Comparison of ENCODE assay signal across 22 cellular contexts in genomic region chr16:85794696-85795095, GRCh38. TPM values are rescaled to one million over a fixed set of nuclear protein-coding genes. Genes with fewer than 3 reads are reported as not detected.
"Had no signal": no experiment of that assay in that cellular context is flagged by ENCODE, and none has a peak within 500 bp of the region (broad histone marks: within the 10 kb centered on the region; RNA-seq: fewer than 3 reads in every experiment).

No MANE protein-coding gene starts in this region.

- H3K4me3 Mint-ChIP-seq: memory B cell; mesothelial cell of epicardium; natural killer cell treated with Interleukin-12 subunit alpha and Interleukin-12 subunit beta and Interleukin-15 and Interleukin-18, amount 100 ng/mL, for 72 hours had no signal

- H3K9me3 Mint-ChIP-seq: natural killer cell treated with Interleukin-12 subunit alpha and Interleukin-12 subunit beta and Interleukin-15 and Interleukin-18, amount 100 ng/mL, for 72 hours had no signal

- H3K4me3 ChIP-seq: coronary artery, hepatocyte, lower lobe of right lung, psoas muscle, spleen, tibial artery, upper lobe of right lung, vagina had no signal

- H3K27me3 Mint-ChIP-seq: memory B cell; natural killer cell treated with Interleukin-12 subunit alpha and Interleukin-12 subunit beta and Interleukin-15 and Interleukin-18, amount 100 ng/mL, for 72 hours had no signal

- H3K9me3 ChIP-seq: lower lobe of right lung, psoas muscle, tibial artery, upper lobe of right lung, vagina had no signal

- H3K27ac Mint-ChIP-seq: memory B cell; mesothelial cell of epicardium; natural killer cell treated with Interleukin-12 subunit alpha and Interleukin-12 subunit beta and Interleukin-15 and Interleukin-18, amount 100 ng/mL, for 72 hours had no signal

- H3K36me3 ChIP-seq: vagina had no signal

- DNase-seq: effector CD4-positive, alpha-beta T cell; foreskin melanocyte; kidney glomerular epithelial cell; lower lobe of right lung; psoas muscle; retina; spleen; stimulated activated CD4-positive, alpha-beta T cell treated with anti-CD3 and anti-CD28 coated beads, Interleukin-15, amount 100 ng/mL, for 24 hours; stimulated activated CD4-positive, alpha-beta T cell treated with anti-CD3 and anti-CD28 coated beads, Interleukin-1b, Interleukin-23, amount 100 ng/mL, for 48 hours; stimulated activated CD4-positive, alpha-beta T cell treated with anti-CD3 and anti-CD28 coated beads, Interleukin-4, amount 100 ng/mL, for 24 hours; stimulated activated naive CD4-positive, alpha-beta T cell; tibial artery; upper lobe of right lung had no signal

- H3K27me3 ChIP-seq: hepatocyte, spleen, tibial artery, upper lobe of right lung, vagina had no signal

- ATAC-seq: left lobe of liver; lower lobe of right lung; natural killer cell treated with Interleukin-12 subunit alpha and Interleukin-12 subunit beta and Interleukin-15 and Interleukin-18, amount 100 ng/mL, for 72 hours; psoas muscle; sciatic nerve; upper lobe of right lung had no signal

- H3K27ac ChIP-seq: coronary artery, hepatocyte, lower lobe of right lung, parathyroid adenoma, psoas muscle, spleen, tibial artery, upper lobe of right lung, vagina had no signal

RNA-seq across cellular contexts. Expression of gene C16orf74, which starts 43.8 kb away (rescaled TPM):
- total RNA-seq: natural killer cell treated with Interleukin-12 subunit alpha and Interleukin-12 subunit beta and Interleukin-15 and Interleukin-18, amount 100 ng/mL, for 72 hours had no signal
